In genomic region chr1:173415490-173415889, GRCh38 we compare ENCODE assay signal across 13 cellular contexts.
DNase-seq lines count a peak whose midpoint lies in the region; ATAC-seq and TF ChIP-seq lines count a peak whose summit lies in the region.
"Had no signal": no experiment of that assay in that cellular context is flagged by ENCODE, and none has a peak within 500 bp of the region (broad histone marks: within the 10 kb centered on the region; RNA-seq: fewer than 3 reads in every experiment).

No MANE protein-coding gene starts in this region.

- no peak for TF ChIP-seq EP300 in upper lobe of left lung (IDR thresholded peaks at IDR 0.05)

- peak; percentile 25 for ATAC-seq in GM18907 (IDR thresholded peaks at IDR 0.05; ENCODE audit: unreplicated experiment)
- ATAC-seq in GM21723 (IDR thresholded peaks at IDR 0.05; ENCODE audit: unreplicated experiment), result peak; percentile 40
- ATAC-seq in HG03280 (IDR thresholded peaks at IDR 0.05; ENCODE audit: unreplicated experiment), result peak; percentile 44
- ATAC-seq in stimulated activated memory B cell treated with anti-CD40 and anti-IgM and Interleukin-4, amounts not matched to agents 10 μg/mL and 1 μg/mL and 100 μg/mL, for 72 hours, result peak; percentile 6
- ATAC-seq in upper lobe of left lung (ENCODE audit: low FRiP score in 2 of 2), result no peak

- H2AFZ ChIP-seq in Karpas-422 (ENCODE audit: low read length), result no peak overlapping the region

- no peaks in the 10 kb centered on the region for H3K9me3 ChIP-seq in Karpas-422 (ENCODE audit: low read length)
- H3K9me3 ChIP-seq in upper lobe of left lung, result no peaks in the 10 kb centered on the region
- H3K9me3 ChIP-seq: Caco-2 had no signal

- H3K4me3 ChIP-seq in Karpas-422 (ENCODE audit: low read length) (no peak overlapping the region), upper lobe of left lung (no peak overlapping the region)

- 80 to 86% methylated on average over 3 of the region's 3 CpGs for WGBS in upper lobe of left lung, 2 donors

- no peaks in the 10 kb centered on the region for H3K27me3 ChIP-seq in Karpas-422 (ENCODE audit: low read length)
- H3K27me3 ChIP-seq in upper lobe of left lung, result no peaks in the 10 kb centered on the region

- H3K36me3 ChIP-seq in Karpas-422 (ENCODE audit: insufficient read depth, low read length) (no peaks in the 10 kb centered on the region), upper lobe of left lung (no peaks in the 10 kb centered on the region)

- H3K27me3 Mint-ChIP-seq in stimulated activated memory B cell treated with anti-CD40 and anti-IgM and Interleukin-4, amounts not matched to agents 10 μg/mL and 1 μg/mL and 100 μg/mL, for 72 hours, result no peaks in the 10 kb centered on the region

- H3K36me3 Mint-ChIP-seq in stimulated activated memory B cell treated with anti-CD40 and anti-IgM and Interleukin-4, amounts not matched to agents 10 μg/mL and 1 μg/mL and 100 μg/mL, for 72 hours, result peaks cover 18% of the 10 kb centered on the region

- H3K27ac Mint-ChIP-seq in stimulated activated memory B cell treated with anti-CD40 and anti-IgM and Interleukin-4, amounts not matched to agents 10 μg/mL and 1 μg/mL and 100 μg/mL, for 72 hours, result peak overlapping the region; percentile 96

- no peak for TF ChIP-seq POLR2A in upper lobe of left lung (IDR thresholded peaks at IDR 0.05)

- H3K4me2 ChIP-seq in Karpas-422 (ENCODE audit: low read depth, low read length, poor library complexity, severe bottlenecking), result no peak overlapping the region

- DNase-seq in activated CD4-positive, alpha-beta T cell treated with anti-CD3 and anti-CD28 coated beads, Interleukin-2, amount 50 U/mL, for 4 hours, result no peak
- DNase-seq in Karpas-422 (no peak), upper lobe of left lung (no peak)
- DNase-seq: activated CD8-positive, alpha-beta memory T cell treated with anti-CD3 and anti-CD28 coated beads, Interleukin-2, amount 50 U/mL, for 4 hours; amygdala; Caco-2; NCI-H2107; OCI-M1; T1000 had no signal

- H3K9me2 ChIP-seq in Karpas-422 (replicated peaks; ENCODE audit: insufficient read depth, low read length), result no peaks in the 10 kb centered on the region

- no peaks in the 10 kb centered on the region for H3K9me3 Mint-ChIP-seq in stimulated activated memory B cell treated with anti-CD40 and anti-IgM and Interleukin-4, amounts not matched to agents 10 μg/mL and 1 μg/mL and 100 μg/mL, for 72 hours

- H3K4me3 Mint-ChIP-seq in stimulated activated memory B cell treated with anti-CD40 and anti-IgM and Interleukin-4, amounts not matched to agents 10 μg/mL and 1 μg/mL and 100 μg/mL, for 72 hours, result peak overlapping the region; percentile 68

- no peak for TF ChIP-seq CTCF in upper lobe of left lung (IDR thresholded peaks at IDR 0.05)

- H3K4me1 Mint-ChIP-seq in stimulated activated memory B cell treated with anti-CD40 and anti-IgM and Interleukin-4, amounts not matched to agents 10 μg/mL and 1 μg/mL and 100 μg/mL, for 72 hours, result peaks cover 92% of the 10 kb centered on the region

- H3K4me1 ChIP-seq in Karpas-422 (ENCODE audit: low read length) (peaks cover 35% of the 10 kb centered on the region), upper lobe of left lung (peaks cover 0 to 6% (median 4%) of the 10 kb centered on the region in 4 donors)
- H3K4me1 ChIP-seq: Caco-2 had no signal

- H3K9ac ChIP-seq in Karpas-422 (ENCODE audit: low read length), result no peak overlapping the region

- H3K27ac ChIP-seq in Karpas-422 (ENCODE audit: low read length) (no peak overlapping the region), upper lobe of left lung (no peak overlapping the region)

- H3K79me2 ChIP-seq in Karpas-422 (ENCODE audit: low read length), result no peaks in the 10 kb centered on the region

- no peaks in the 10 kb centered on the region for H4K20me1 ChIP-seq in Karpas-422 (ENCODE audit: insufficient read depth, low read depth, low read length)

Comparison
In these comparisons a context has a peak if more than half of its experiments do, and no peak if none do; other contexts are left out.
1. ATAC-seq: peak in GM18907 (single experiment), GM21723 (single experiment), HG03280 (single experiment) and stimulated activated memory B cell treated with anti-CD40 and anti-IgM and Interleukin-4, amounts not matched to agents 10 μg/mL and 1 μg/mL and 100 μg/mL, for 72 hours (single experiment); none in upper lobe of left lung (0 of 2).